Comparison of ENCODE assay signal across 9 cellular contexts in genomic region chr6:154277578-154278128, GRCh38.
DNase-seq lines count a peak whose midpoint lies in the region; ATAC-seq and TF ChIP-seq lines count a peak whose summit lies in the region.
"Had no signal": no experiment of that assay in that cellular context is flagged by ENCODE, and none has a peak within 500 bp of the region (broad histone marks: within the 10 kb centered on the region; RNA-seq: fewer than 3 reads in every experiment).

No MANE protein-coding gene starts in this region.

- peak overlapping the region in 6 of 8 donors; percentile 26 to 78 (median 71) for H3K27ac Mint-ChIP-seq in CD8-positive, alpha-beta memory T cell

- peaks cover 15% of the 10 kb centered on the region for H3K4me1 ChIP-seq in CD8-positive, alpha-beta memory T cell (ENCODE audit: insufficient read depth, low read length)
- H3K4me1 ChIP-seq in mesenchymal stem cell (ENCODE audit: control insufficient read depth, insufficient read depth, low read depth, low read length) (no peaks in the 10 kb centered on the region), suprapubic skin (no peaks in the 10 kb centered on the region)

- no peak overlapping the region for H2BK12ac ChIP-seq in mesenchymal stem cell (ENCODE audit: low read length in 2 of 2)

- peak overlapping the region; percentile 54 to 81 (median 76) for H3K4me3 Mint-ChIP-seq in CD8-positive, alpha-beta memory T cell

- no peak overlapping the region for H2BK5ac ChIP-seq in mesenchymal stem cell (ENCODE audit: low read depth, low read length, poor library complexity, severe bottlenecking)

- H2BK15ac ChIP-seq in mesenchymal stem cell (ENCODE audit: low read depth, poor library complexity, severe bottlenecking): no peak overlapping the region

- no peak overlapping the region for H4K91ac ChIP-seq in mesenchymal stem cell (ENCODE audit: low read length)

- TF ChIP-seq EP300 in suprapubic skin (IDR thresholded peaks at IDR 0.05): no peak

- no peaks in the 10 kb centered on the region for H3K9me3 Mint-ChIP-seq in CD8-positive, alpha-beta memory T cell

- H3K14ac ChIP-seq in mesenchymal stem cell (ENCODE audit: low read length in 2 of 2): peak overlapping the region in 1 of 2 experiments; percentile 81

- peak overlapping the region; percentile 28 for H3K9ac ChIP-seq in mesenchymal stem cell (ENCODE audit: low read length)

- no peak overlapping the region for H3K4ac ChIP-seq in mesenchymal stem cell (ENCODE audit: low read depth in 1 of 2, low read length in 2 of 2)

- no peak overlapping the region for H3K4me2 ChIP-seq in mesenchymal stem cell (ENCODE audit: low read length, poor library complexity, severe bottlenecking)

- ATAC-seq in GM21723 (IDR thresholded peaks at IDR 0.05; ENCODE audit: unreplicated experiment): peak; percentile 45

- H2AFZ ChIP-seq in mesenchymal stem cell (ENCODE audit: low read depth, low read length): no peak overlapping the region

- no peaks in the 10 kb centered on the region for H3K27me3 Mint-ChIP-seq in CD8-positive, alpha-beta memory T cell

- DNase-seq in CD8-positive, alpha-beta memory T cell: peak in 2 of 5 donors; percentile 4 to 8
- peak; percentile 29 for DNase-seq in activated CD4-positive, alpha-beta T cell treated with anti-CD3 and anti-CD28 coated beads for 48 hours
- DNase-seq in mesenchymal stem cell (no peak), suprapubic skin (ENCODE audit: low spot score in 2 of 2) (no peak), head of caudate nucleus (no peak), A172 (ENCODE audit: low spot score) (no peak), medulla oblongata (ENCODE audit: extremely low spot score) (no peak)
- DNase-seq: foreskin melanocyte had no signal

- H3K9me3 ChIP-seq in CD8-positive, alpha-beta memory T cell (ENCODE audit: low read length): no peaks in the 10 kb centered on the region
- H3K9me3 ChIP-seq in mesenchymal stem cell (ENCODE audit: control insufficient read depth, low read length) (no peaks in the 10 kb centered on the region), suprapubic skin (no peaks in the 10 kb centered on the region)

- H3K4me1 Mint-ChIP-seq in CD8-positive, alpha-beta memory T cell: peaks cover 22 to 35% (median 27%) of the 10 kb centered on the region in 3 donors

- no peak overlapping the region for H3K18ac ChIP-seq in mesenchymal stem cell (ENCODE audit: low read depth in 1 of 2, low read length in 2 of 2)

- no peaks in the 10 kb centered on the region for H3K79me1 ChIP-seq in mesenchymal stem cell (replicated peaks; ENCODE audit: low read length, poor library complexity, severe bottlenecking)

- no peak overlapping the region for H2AK5ac ChIP-seq in mesenchymal stem cell (ENCODE audit: low read length, severe bottlenecking)

- CTCF ChIA-PET in CD8-positive, alpha-beta memory T cell (lab: Charles Lee): interaction anchor here (0.7 to 4.0 kb wide), 28 partner anchors 12 to 894 kb away, joined by 3 to 69 read pairs (median 6); no protein-coding TSS in a partner anchor

- H3K36me3 Mint-ChIP-seq in CD8-positive, alpha-beta memory T cell: peaks cover 0 to 3% (median 0%) of the 10 kb centered on the region in 3 donors

- WGBS in mesenchymal stem cell: 91% methylated on average over 7 of the region's 7 CpGs
- 48% methylated on average over 7 of the region's 7 CpGs for WGBS in suprapubic skin

- H2BK120ac ChIP-seq in mesenchymal stem cell (ENCODE audit: low read depth, low read length): no peak overlapping the region

- intact Hi-C loops in head of caudate nucleus (cut with DNase I): loop anchor here (5.0 kb wide), 1 partner anchor 125 kb away; no protein-coding TSS in a partner anchor

- no peak overlapping the region for H3K27ac ChIP-seq in CD8-positive, alpha-beta memory T cell (ENCODE audit: low read depth, low read length)
- H3K27ac ChIP-seq in mesenchymal stem cell (ENCODE audit: low read length, poor library complexity, severe bottlenecking) (no peak overlapping the region), suprapubic skin (no peak overlapping the region)

- TF ChIP-seq POLR2A in suprapubic skin (IDR thresholded peaks at IDR 0.05): no peak

- H3K23ac ChIP-seq in mesenchymal stem cell (ENCODE audit: low read length in 2 of 2): no peak overlapping the region

- no peaks in the 10 kb centered on the region for H3K36me3 ChIP-seq in CD8-positive, alpha-beta memory T cell (ENCODE audit: insufficient read depth, low read length)
- no peaks in the 10 kb centered on the region for H3K36me3 ChIP-seq in mesenchymal stem cell (ENCODE audit: control insufficient read depth in 1 of 2, insufficient read depth in 2 of 2, low read depth in 1 of 2, low read length in 2 of 2)
- no peaks in the 10 kb centered on the region for H3K36me3 ChIP-seq in suprapubic skin

- H4K8ac ChIP-seq in mesenchymal stem cell (ENCODE audit: low read length): no peak overlapping the region

- no peaks in the 10 kb centered on the region for H3K27me3 ChIP-seq in CD8-positive, alpha-beta memory T cell (ENCODE audit: insufficient read depth, low read length, poor library complexity, severe bottlenecking)
- H3K27me3 ChIP-seq in mesenchymal stem cell (ENCODE audit: control insufficient read depth in 1 of 2, insufficient read depth in 1 of 2, low read length in 2 of 2): no peaks in the 10 kb centered on the region
- no peaks in the 10 kb centered on the region for H3K27me3 ChIP-seq in suprapubic skin

- peak overlapping the region; percentile 30 for H3K4me3 ChIP-seq in CD8-positive, alpha-beta memory T cell (ENCODE audit: low read length)
- no peak overlapping the region for H3K4me3 ChIP-seq in mesenchymal stem cell (ENCODE audit: insufficient read depth in 1 of 2, low read depth in 1 of 2, low read length in 2 of 2)
- H3K4me3 ChIP-seq in suprapubic skin: no peak overlapping the region

- POLR2A ChIA-PET in CD8-positive, alpha-beta memory T cell (lab: Charles Lee): interaction anchor here (0.7 to 1.6 kb wide), 4 partner anchors 26 to 122 kb away, joined by 3 to 8 read pairs (median 3); no protein-coding TSS in a partner anchor

- TF ChIP-seq CTCF in suprapubic skin (IDR thresholded peaks at IDR 0.05): no peak
